11 cellular contexts compared by ENCODE assay signal in genomic region chr7:132783824-132784223, GRCh38.
DNase-seq lines count a peak whose midpoint lies in the region; ATAC-seq and TF ChIP-seq lines count a peak whose summit lies in the region.
"Had no signal": no experiment of that assay in that cellular context is flagged by ENCODE, and none has a peak within 500 bp of the region (broad histone marks: within the 10 kb centered on the region; RNA-seq: fewer than 3 reads in every experiment).

No MANE protein-coding gene starts in this region.

- H3K4me1 ChIP-seq in spleen: no peaks in the 10 kb centered on the region

- ATAC-seq in GM21390 (IDR thresholded peaks at IDR 0.05; ENCODE audit: unreplicated experiment) (no peak), GM19328 (IDR thresholded peaks at IDR 0.05; ENCODE audit: unreplicated experiment) (no peak)
- ATAC-seq: activated T-cell treated with anti-CD3 and anti-CD28 coated beads, Interleukin-2, amount 50 U/mL, for 4 hours; GM12878 had no signal

- H3K9me3 ChIP-seq in spleen: no peaks in the 10 kb centered on the region

- no peak for TF ChIP-seq CTCF in spleen (IDR thresholded peaks at IDR 0.05 in 8 of 11, conservative IDR thresholded peaks at IDR 0.05 in 3 of 11)

- H3K27ac ChIP-seq in spleen: no peak overlapping the region

- H3K4me3 ChIP-seq in skeletal muscle cell (ENCODE audit: low read depth, low read length): no peak overlapping the region
- no peak overlapping the region for H3K4me3 ChIP-seq in spleen
- H3K4me3 ChIP-seq: GM12878 had no signal

- TF ChIP-seq POLR2A in spleen (IDR thresholded peaks at IDR 0.05): no peak

- no peaks in the 10 kb centered on the region for H3K27me3 ChIP-seq in spleen (replicated peaks in 1 of 7)

- H3K36me3 ChIP-seq in spleen: peaks cover 0 to 50% (median 2%) of the 10 kb centered on the region in 6 donors

- intact Hi-C loops in spleen (cut with DNase I; ENCODE audit: low total_unique reads): no loop called here

- peak; percentile 21 for DNase-seq in NCI-H1092 (lab: John Stamatoyannopoulos, UW)
- DNase-seq in NCI-H1092 treated with DMSO at 0.1 percent for 48 hours (lab: John Stamatoyannopoulos, UW): no peak
- DNase-seq in NCI-H345 (lab: John Stamatoyannopoulos, UW): peak; percentile 83
- peak; percentile 23 for DNase-seq in dedifferentiated amniotic fluid mesenchymal stem cell (ENCODE audit: extremely low spot score)
- DNase-seq in skeletal muscle cell (ENCODE audit: low read depth): peak; percentile 86
- no peak for DNase-seq in spleen
- DNase-seq: activated T-cell treated with anti-CD3 and anti-CD28 coated beads, Interleukin-2, amount 50 U/mL, for 4 hours; NCI-H69 had no signal

- WGBS in spleen, 5 donors: 85 to 95% (median 92%) methylated on average over 8 of the region's 8 CpGs

Comparison
In these comparisons a context has a peak if more than half of its experiments do, and no peak if none do; other contexts are left out.
1. DNase-seq: peak in NCI-H1092 (single experiment), NCI-H345 (single experiment), dedifferentiated amniotic fluid mesenchymal stem cell (single experiment) and skeletal muscle cell (single experiment); none in NCI-H1092 treated with DMSO at 0.1 percent for 48 hours (single experiment) and spleen (single experiment).